ENCODE assay signal across 28 cellular contexts in genomic region chr5:158203256-158203655, GRCh38.
DNase-seq lines count a peak whose midpoint lies in the region; ATAC-seq, FAIRE-seq and TF ChIP-seq lines count a peak whose summit lies in the region.
"Had no signal": no experiment of that assay in that cellular context is flagged by ENCODE, and none has a peak within 500 bp of the region (broad histone marks: within the 10 kb centered on the region; RNA-seq: fewer than 3 reads in every experiment).

No MANE protein-coding gene starts in this region.

- TF ChIP-seq POLR2A in HepG2 (IDR thresholded peaks at IDR 0.05; ENCODE audit: insufficient read depth in 1 of 2, low read depth in 2 of 2, low read length in 2 of 2) (no peak), right lobe of liver (IDR thresholded peaks at IDR 0.05) (no peak)

- H3K27me3 Mint-ChIP-seq in glutamatergic neuron (ENCODE audit: unreplicated experiment): peaks cover 2% of the 10 kb centered on the region
- H3K27me3 Mint-ChIP-seq: activated CD8-positive, alpha-beta T cell treated with anti-CD3 and anti-CD28 coated beads for 36 hours had no signal

- no peaks in the 10 kb centered on the region for H3K9me3 ChIP-seq in HepG2 (ENCODE audit: low read length)
- H3K9me3 ChIP-seq in right lobe of liver: no peaks in the 10 kb centered on the region
- H3K9me3 ChIP-seq: Caco-2, esophagus squamous epithelium had no signal

- H3K27me3 ChIP-seq in HepG2 (ENCODE audit: control insufficient read depth in 1 of 2, insufficient read depth in 2 of 2, low read length in 2 of 2): peaks cover 0 to 2% of the 10 kb centered on the region in 2 experiments; a peak in 1 of 5 replicates
- no peaks in the 10 kb centered on the region for H3K27me3 ChIP-seq in right lobe of liver
- H3K27me3 ChIP-seq: brain microvascular endothelial cell, esophagus squamous epithelium had no signal

- WGBS in HepG2 (ENCODE audit: low lambda C conversion rate): 20% methylated on average over 7 of the region's 9 CpGs
- 74% methylated on average over 9 of the region's 9 CpGs for WGBS in right lobe of liver (ENCODE audit: insufficient coverage, low coverage, low lambda C conversion rate, missing lambda C conversion rate)

- in situ Hi-C loops in HepG2 (cut with HindIII; ENCODE audit: extremely low pct_ligation_motif_present, low pct_unique_long_range_greater_than_20kb): no loop called here

- H3K9ac ChIP-seq in HepG2 (ENCODE audit: insufficient read depth, low read depth, low read length): no peak overlapping the region

- peak overlapping the region; percentile 5 for H3K27ac Mint-ChIP-seq in glutamatergic neuron (ENCODE audit: unreplicated experiment)
- H3K27ac Mint-ChIP-seq: activated CD8-positive, alpha-beta T cell treated with anti-CD3 and anti-CD28 coated beads for 36 hours; HFFc6; naive thymus-derived CD4-positive, alpha-beta T cell; stimulated activated effector memory CD8-positive, alpha-beta T cell treated with anti-CD3 and anti-CD28 coated beads, Interleukin-12 subunit alpha, Interleukin-12 subunit beta, amount 100 ng/mL, for 72 hours had no signal

- peak overlapping the region; percentile 28 for H3K4me3 Mint-ChIP-seq in glutamatergic neuron (ENCODE audit: unreplicated experiment)
- H3K4me3 Mint-ChIP-seq: activated CD8-positive, alpha-beta T cell treated with anti-CD3 and anti-CD28 coated beads for 36 hours; HFFc6; naive thymus-derived CD4-positive, alpha-beta T cell; stimulated activated effector memory CD8-positive, alpha-beta T cell treated with anti-CD3 and anti-CD28 coated beads, Interleukin-12 subunit alpha, Interleukin-12 subunit beta, amount 100 ng/mL, for 72 hours had no signal

- no peak for TF ChIP-seq CTCF in HepG2 (CRISPR knock-in tag; IDR thresholded peaks at IDR 0.05)
- no peak for TF ChIP-seq CTCF in right lobe of liver (IDR thresholded peaks at IDR 0.05)
- TF ChIP-seq CTCF in glutamatergic neuron (IDR thresholded peaks at IDR 0.05; ENCODE audit: partially characterized antibody, unreplicated experiment): no peak

- H3K79me2 ChIP-seq in HepG2 (ENCODE audit: insufficient read depth, low read length): no peaks in the 10 kb centered on the region

- peaks cover 20% of the 10 kb centered on the region for H3K4me1 Mint-ChIP-seq in glutamatergic neuron (ENCODE audit: low read depth, unreplicated experiment)
- H3K4me1 Mint-ChIP-seq: stimulated activated effector memory CD8-positive, alpha-beta T cell treated with anti-CD3 and anti-CD28 coated beads, Interleukin-12 subunit alpha, Interleukin-12 subunit beta, amount 100 ng/mL, for 72 hours had no signal

- peaks cover 1% of the 10 kb centered on the region for H3K9me3 Mint-ChIP-seq in glutamatergic neuron (ENCODE audit: unreplicated experiment)
- H3K9me3 Mint-ChIP-seq: activated CD8-positive, alpha-beta T cell treated with anti-CD3 and anti-CD28 coated beads for 36 hours; stimulated activated effector memory CD8-positive, alpha-beta T cell treated with anti-CD3 and anti-CD28 coated beads, Interleukin-12 subunit alpha, Interleukin-12 subunit beta, amount 100 ng/mL, for 72 hours had no signal

- no peak for TF ChIP-seq RAD21 in HepG2 (CRISPR knock-in tag; IDR thresholded peaks at IDR 0.05)

- H2AFZ ChIP-seq in HepG2 (ENCODE audit: low read length): no peak overlapping the region

- intact Hi-C loops in HepG2 (cut with micrococcal nuclease; ENCODE audit: unreplicated experiment) (no loop called here), right lobe of liver (cut with DNase I) (no loop called here)

- H3K4me1 ChIP-seq in HepG2 (ENCODE audit: insufficient read depth, low read length) (no peaks in the 10 kb centered on the region), right lobe of liver (no peaks in the 10 kb centered on the region)
- H3K4me1 ChIP-seq: Caco-2, esophagus squamous epithelium had no signal

- POLR2A ChIA-PET in HepG2 (lab: Yijun Ruan, JAX): no interaction called here

- no peaks in the 10 kb centered on the region for H4K20me1 ChIP-seq in HepG2 (ENCODE audit: insufficient read depth, low read length)

- FAIRE-seq in HepG2 (lab: Jason Lieb, UNC): no peak

- H3K27ac ChIP-seq in HepG2 (ENCODE audit: extremely low read length, insufficient read depth, low read length) (no peak overlapping the region), right lobe of liver (no peak overlapping the region)
- H3K27ac ChIP-seq: brain microvascular endothelial cell, esophagus squamous epithelium had no signal

- no peak overlapping the region for H3K4me3 ChIP-seq in HepG2 (replicated peaks in 1 of 3; ENCODE audit: insufficient read depth in 1 of 3, low read depth in 2 of 3, low read length in 3 of 3)
- no peak overlapping the region for H3K4me3 ChIP-seq in right lobe of liver
- H3K4me3 ChIP-seq: esophagus squamous epithelium had no signal

- H3K36me3 ChIP-seq in HepG2 (replicated peaks in 1 of 2; ENCODE audit: control insufficient read depth in 1 of 2, insufficient read depth in 2 of 2, low read length in 2 of 2) (no peaks in the 10 kb centered on the region), right lobe of liver (no peaks in the 10 kb centered on the region)
- H3K36me3 ChIP-seq: brain microvascular endothelial cell, esophagus squamous epithelium had no signal

- BruUV-seq in HepG2 (replicated peaks; lab: Mats Ljungman, UMichigan): no TSS peak

- TF ChIP-seq EP300 in HepG2 (IDR thresholded peaks at IDR 0.05; ENCODE audit: low read depth in 2 of 2, low read length in 2 of 2): no peak
- no peak for TF ChIP-seq EP300 in HepG2 (CRISPR knock-in tag; IDR thresholded peaks at IDR 0.05; ENCODE audit: borderline replicate concordance)

- DNase-seq in HepG2 (ENCODE audit: low spot score) (no peak), right lobe of liver (no peak), NCI-H1092 treated with DMSO at 0.1 percent for 48 hours (lab: John Stamatoyannopoulos, UW) (peak; percentile 40), glutamatergic neuron (no peak)
- DNase-seq: activated CD4-positive, alpha-beta T cell treated with anti-CD3 and anti-CD28 coated beads for 1 hour; activated CD8-positive, alpha-beta T cell treated with anti-CD3 and anti-CD28 coated beads for 36 hours; activated naive CD4-positive, alpha-beta T cell treated with anti-CD3 and anti-CD28 coated beads, Interleukin-2, amount 50 U/mL, for 16 hours; brain microvascular endothelial cell; C1 segment of cervical spinal cord; Caco-2; esophagus squamous epithelium; foreskin melanocyte; GOT3; HFFc6; kidney glomerular epithelial cell; midbrain; naive thymus-derived CD4-positive, alpha-beta T cell; NCI-H2107; NCI-H510A; NK-92 treated with Interleukin-12 subunit alpha and Interleukin-12 subunit beta, amount 100 ng/mL, for 24 hours; nucleus accumbens; stimulated activated CD4-positive, alpha-beta T cell treated with anti-CD3 and anti-CD28 coated beads, Interleukin-15, amount 100 ng/mL, for 24 hours; T-helper 2 cell; trophoblast cell had no signal

- no peak overlapping the region for H3K4me2 ChIP-seq in HepG2 (ENCODE audit: low read depth, low read length)

- CTCF ChIA-PET in HepG2 (lab: Yijun Ruan, JAX; ENCODE audit: low intra/inter-chr PET ratio, low total read pairs): no interaction called here

- no peaks in the 10 kb centered on the region for H3K36me3 Mint-ChIP-seq in glutamatergic neuron (ENCODE audit: unreplicated experiment)
- H3K36me3 Mint-ChIP-seq: naive thymus-derived CD4-positive, alpha-beta T cell; stimulated activated effector memory CD8-positive, alpha-beta T cell treated with anti-CD3 and anti-CD28 coated beads, Interleukin-12 subunit alpha, Interleukin-12 subunit beta, amount 100 ng/mL, for 72 hours had no signal

- no peak for ATAC-seq in HepG2
- ATAC-seq in right lobe of liver: no peak
- ATAC-seq in HG03280 (IDR thresholded peaks at IDR 0.05; ENCODE audit: unreplicated experiment): no peak
- ATAC-seq in HG02885 (IDR thresholded peaks at IDR 0.05; ENCODE audit: poor library complexity, unreplicated experiment): no peak
- ATAC-seq in GM21367 (IDR thresholded peaks at IDR 0.05; ENCODE audit: unreplicated experiment): no peak
- ATAC-seq: activated CD8-positive, alpha-beta T cell treated with anti-CD3 and anti-CD28 coated beads for 36 hours; naive thymus-derived CD4-positive, alpha-beta T cell; stimulated activated effector memory CD8-positive, alpha-beta T cell treated with anti-CD3 and anti-CD28 coated beads, Interleukin-12 subunit alpha, Interleukin-12 subunit beta, amount 100 ng/mL, for 72 hours had no signal

TF ChIP-seq in HepG2, 621 proteins besides CTCF, POLR2A, EP300 and RAD21:
- TF ChIP-seq BRF2 (CRISPR knock-in tag; IDR thresholded peaks at IDR 0.05) (no peak), CREB1 (IDR thresholded peaks at IDR 0.05) (peak; percentile 44; the same call in 1 of the 2 replicates), CREB1 (CRISPR knock-in tag; IDR thresholded peaks at IDR 0.05) (no peak)
